Comparison of ENCODE assay signal across 32 cellular contexts in the genomic region with DNA sequence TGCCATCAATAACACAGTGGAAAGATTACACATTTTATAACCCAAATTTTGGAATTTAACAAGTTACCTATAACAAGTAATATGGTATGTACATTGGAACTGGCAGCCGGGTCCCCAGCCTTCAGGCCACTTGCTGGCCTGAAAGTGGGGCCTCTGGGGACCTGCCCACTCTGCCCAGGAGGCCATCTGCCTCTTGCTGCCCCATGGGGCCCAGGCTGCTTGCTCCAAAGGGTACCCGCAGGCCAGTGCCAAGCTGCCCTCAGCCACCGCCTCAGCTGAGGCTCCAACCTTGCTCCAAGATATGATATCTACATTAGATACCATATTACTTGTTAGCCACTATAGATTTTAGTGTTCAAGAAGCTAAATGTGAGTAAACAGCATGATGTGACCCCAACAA.
"Had no signal": no experiment of that assay in that cellular context is flagged by ENCODE, and none has a peak within 500 bp of the region (broad histone marks: within the 10 kb centered on the region; RNA-seq: fewer than 3 reads in every experiment).

No MANE protein-coding gene starts in this region.

- H3K9me3 ChIP-seq: adrenal gland, ascending aorta had no signal

- H3K4me3 ChIP-seq: adrenal gland, ascending aorta, cardiac muscle cell had no signal

- H3K4me1 ChIP-seq: adrenal gland, ascending aorta had no signal

- H3K36me3 ChIP-seq: adrenal gland, ascending aorta, cardiac muscle cell had no signal

- H3K27ac ChIP-seq: adrenal gland, ascending aorta, cardiac muscle cell, VCaP had no signal

- FAIRE-seq: bronchial epithelial cell, TTC549 had no signal

- ATAC-seq: activated CD8-positive, alpha-beta T cell treated with anti-CD3 and anti-CD28 coated beads for 36 hours; activated naive CD4-positive, alpha-beta T cell treated with anti-CD3 and anti-CD28 coated beads, Interleukin-2, amount 50 U/mL, for 72 hours; activated T-cell treated with anti-CD3 and anti-CD28 coated beads, Interleukin-2, amount 50 U/mL, for 4 hours; activated T-cell treated with anti-CD3 and anti-CD28 coated beads, Interleukin-2, amount 50 U/mL, for 72 hours; activated T-helper 17 cell treated with anti-CD3 and anti-CD28 coated beads, Interleukin-2, amount 50 U/mL, for 72 hours had no signal

- DNase-seq: activated B cell treated with CpG ODN at 0.5 μM for 24 hours; activated CD4-positive, alpha-beta memory T cell treated with anti-CD3 and anti-CD28 coated beads for 36 hours; activated CD4-positive, alpha-beta T cell treated with anti-CD3 and anti-CD28 coated beads for 4 hours; activated CD4-positive, alpha-beta T cell treated with anti-CD3 and anti-CD28 coated beads, Interleukin-2, amount 10 ng/mL, durations not matched to agents 24 days and 14 days; activated CD4-positive, alpha-beta T cell treated with anti-CD3 and anti-CD28 coated beads, Interleukin-2, amount 50 U/mL, for 1 hour; activated CD4-positive, alpha-beta T cell treated with anti-CD3 and anti-CD28 coated beads, Interleukin-2, amount 50 U/mL, for 4 hours; activated CD4-positive, CD25-positive, alpha-beta regulatory T cell treated with anti-CD3 and anti-CD28 coated beads, Interleukin-2, amount 50 U/mL, for 72 hours; activated CD8-positive, alpha-beta memory T cell treated with anti-CD3 and anti-CD28 coated beads, Interleukin-2, amount 50 U/mL, for 4 hours; activated CD8-positive, alpha-beta T cell treated with anti-CD3 and anti-CD28 coated beads for 36 hours; activated gamma-delta T cell treated with Interleukin-2 at 50 U/mL for 16 hours; activated naive CD4-positive, alpha-beta T cell; activated naive CD4-positive, alpha-beta T cell treated with anti-CD3 and anti-CD28 coated beads for 36 hours; activated naive CD4-positive, alpha-beta T cell treated with anti-CD3 and anti-CD28 coated beads, Interleukin-2, amount 50 U/mL, for 16 hours; activated naive CD8-positive, alpha-beta T cell treated with anti-CD3 and anti-CD28 coated beads for 36 hours; activated T-cell treated with anti-CD3 and anti-CD28 coated beads for 4 hours; activated T-cell treated with anti-CD3 and anti-CD28 coated beads, Interleukin-2, amount 50 U/mL, for 1 hour; activated T-cell treated with anti-CD3 and anti-CD28 coated beads, Interleukin-2, amount 50 U/mL, for 4 hours; activated T-cell treated with anti-CD3 and anti-CD28 coated beads, Interleukin-2, amount 50 U/mL, for 72 hours; adrenal gland; amniotic stem cell; caudate nucleus; cerebellar nuclear complex; T-helper 1 cell; T-helper 2 cell; T-helper 9 cell had no signal

- H3K27me3 ChIP-seq: adrenal gland, ascending aorta, cardiac muscle cell had no signal
